In genomic region chr1:116203192-116203723, GRCh38 we compare ENCODE assay signal across 16 cellular contexts.
DNase-seq lines count a peak whose midpoint lies in the region; ATAC-seq and TF ChIP-seq lines count a peak whose summit lies in the region.
"Had no signal": no experiment of that assay in that cellular context is flagged by ENCODE, and none has a peak within 500 bp of the region (broad histone marks: within the 10 kb centered on the region; RNA-seq: fewer than 3 reads in every experiment).

No MANE protein-coding gene starts in this region.

- no peaks in the 10 kb centered on the region for H3K9me3 Mint-ChIP-seq in endodermal cell
- H3K9me3 Mint-ChIP-seq: activated CD4-positive, alpha-beta memory T cell treated with anti-CD3 and anti-CD28 coated beads, Interleukin-2, amount 10 ng/mL, durations not matched to agents 7 days and 5 days; activated T-helper 1 cell treated with anti-CD3 and anti-CD28 coated beads, Interleukin-12 subunit alpha, Interleukin-12 subunit beta, Interleukin-2, Interleukin-4 antibody, amounts not matched to agents 30 ng/mL and 10 ng/mL and 1 ng/mL, durations not matched to agents 14 hours and 24 hours and 36 hours; CD4-positive, alpha-beta T cell had no signal

- intact Hi-C loops in prostate gland (cut with DNase I): no loop called here

- TF ChIP-seq CTCF in endodermal cell (conservative IDR thresholded peaks at IDR 0.05) (peak; percentile 46), prostate gland (IDR thresholded peaks at IDR 0.05) (peak in 1 of 4 experiments; percentile 19)

- 80 to 91% methylated on average over 1 to 5 of the region's 5 CpGs for WGBS in endodermal cell (ENCODE audit: insufficient coverage in 1 of 2, insufficient read length in 1 of 2), 2 experiments
- 23% methylated on average over 5 of the region's 5 CpGs for WGBS in prostate gland

- H3K27ac Mint-ChIP-seq in endodermal cell: no peak overlapping the region
- H3K27ac Mint-ChIP-seq: activated CD4-positive, alpha-beta memory T cell treated with anti-CD3 and anti-CD28 coated beads, Interleukin-2, amount 10 ng/mL, durations not matched to agents 7 days and 5 days; activated T-helper 1 cell treated with anti-CD3 and anti-CD28 coated beads, Interleukin-12 subunit alpha, Interleukin-12 subunit beta, Interleukin-2, Interleukin-4 antibody, amounts not matched to agents 30 ng/mL and 10 ng/mL and 1 ng/mL, durations not matched to agents 14 hours and 24 hours and 36 hours; CD4-positive, alpha-beta T cell had no signal

- no peaks in the 10 kb centered on the region for H3K4me1 Mint-ChIP-seq in endodermal cell
- H3K4me1 Mint-ChIP-seq: activated CD4-positive, alpha-beta memory T cell treated with anti-CD3 and anti-CD28 coated beads, Interleukin-2, amount 10 ng/mL, durations not matched to agents 7 days and 5 days had no signal

- no peaks in the 10 kb centered on the region for H3K9me3 ChIP-seq in endodermal cell (ENCODE audit: control insufficient read depth, low read length)
- no peaks in the 10 kb centered on the region for H3K9me3 ChIP-seq in prostate gland
- H3K9me3 ChIP-seq: neutrophil had no signal

- H3K4me1 ChIP-seq in endodermal cell (ENCODE audit: control insufficient read depth, insufficient read depth, low read length) (no peaks in the 10 kb centered on the region), prostate gland (replicated peaks) (no peaks in the 10 kb centered on the region)
- H3K4me1 ChIP-seq: tibial nerve had no signal

- H3K36me3 ChIP-seq in endodermal cell (ENCODE audit: control insufficient read depth, insufficient read depth, low read length) (no peaks in the 10 kb centered on the region), prostate gland (no peaks in the 10 kb centered on the region)
- H3K36me3 ChIP-seq: neutrophil, tibial nerve had no signal

- no peaks in the 10 kb centered on the region for H3K36me3 Mint-ChIP-seq in endodermal cell (ENCODE audit: low read depth)

- TF ChIP-seq POLR2A in prostate gland (IDR thresholded peaks at IDR 0.05): no peak

- H3K27ac ChIP-seq in endodermal cell (ENCODE audit: low read depth, low read length) (no peak overlapping the region), prostate gland (peak overlapping the region; percentile 65 to 79)
- H3K27ac ChIP-seq: neutrophil, tibial nerve had no signal

- H3K27me3 ChIP-seq in endodermal cell (ENCODE audit: control insufficient read depth, insufficient read depth, low read length, poor library complexity, severe bottlenecking) (peaks cover 21% of the 10 kb centered on the region), prostate gland (replicated peaks; ENCODE audit: insufficient read depth) (no peaks in the 10 kb centered on the region)
- H3K27me3 ChIP-seq: tibial nerve had no signal

- ATAC-seq in GM21390 (IDR thresholded peaks at IDR 0.05; ENCODE audit: unreplicated experiment): no peak

- H3K4me3 Mint-ChIP-seq in endodermal cell: no peak overlapping the region
- H3K4me3 Mint-ChIP-seq: activated CD4-positive, alpha-beta memory T cell treated with anti-CD3 and anti-CD28 coated beads, Interleukin-2, amount 10 ng/mL, durations not matched to agents 7 days and 5 days; activated T-helper 1 cell treated with anti-CD3 and anti-CD28 coated beads, Interleukin-12 subunit alpha, Interleukin-12 subunit beta, Interleukin-2, Interleukin-4 antibody, amounts not matched to agents 30 ng/mL and 10 ng/mL and 1 ng/mL, durations not matched to agents 14 hours and 24 hours and 36 hours; CD4-positive, alpha-beta T cell had no signal

- H3K4me3 ChIP-seq in endodermal cell (ENCODE audit: low read length) (no peak overlapping the region), prostate gland (no peak overlapping the region)
- H3K4me3 ChIP-seq: tibial nerve had no signal

- no peak overlapping the region for H3K9ac ChIP-seq in endodermal cell (ENCODE audit: extremely low read depth, low read length, poor library complexity, severe bottlenecking)

- DNase-seq in DMS 273 (lab: John Stamatoyannopoulos, UW; ENCODE audit: unreplicated experiment) (peak; percentile 64), DMS 273 treated with DMSO at 0.1 percent for 48 hours (lab: John Stamatoyannopoulos, UW) (no peak), NCI-H446 treated with DMSO at 0.1 percent for 48 hours (lab: John Stamatoyannopoulos, UW) (peak; percentile 41), endodermal cell (no peak), prostate gland (ENCODE audit: low spot score) (peak; percentile 80), iPS-NIHi7 (ENCODE audit: extremely low spot score) (no peak), AG08395 (ENCODE audit: low spot score) (no peak)
- DNase-seq: 8988T; activated CD4-positive, alpha-beta memory T cell treated with anti-CD3 and anti-CD28 coated beads, Interleukin-2, amount 10 ng/mL, durations not matched to agents 7 days and 5 days; CD4-positive, alpha-beta T cell; OCI-M1; stimulated activated CD4-positive, alpha-beta T cell treated with anti-CD3 and anti-CD28 coated beads, Interleukin-4, amount 100 ng/mL, for 24 hours had no signal

- H3K27me3 Mint-ChIP-seq in endodermal cell (ENCODE audit: insufficient read depth): peaks cover 24% of the 10 kb centered on the region
- H3K27me3 Mint-ChIP-seq: CD4-positive, alpha-beta T cell had no signal

Comparison
In these comparisons a context has a peak if more than half of its experiments do, and no peak if none do; other contexts are left out.
1. DNase-seq: peak in DMS 273 (single experiment), NCI-H446 treated with DMSO at 0.1 percent for 48 hours (single experiment) and prostate gland (single experiment); none in DMS 273 treated with DMSO at 0.1 percent for 48 hours (single experiment), endodermal cell (single experiment), iPS-NIHi7 (single experiment) and AG08395 (single experiment).